29 cellular contexts compared by ENCODE assay signal in genomic region chrX:16213970-16214369, GRCh38. TPM values are rescaled to one million over a fixed set of nuclear protein-coding genes. Genes with fewer than 3 reads are reported as not detected.
"Had no signal": no experiment of that assay in that cellular context is flagged by ENCODE, and none has a peak within 500 bp of the region (broad histone marks: within the 10 kb centered on the region; RNA-seq: fewer than 3 reads in every experiment).

No MANE protein-coding gene starts in this region.

- H3K9me3 ChIP-seq: ascending aorta, esophagus squamous epithelium, gastrocnemius medialis, right lobe of liver, uterus had no signal

- H3K27me3 Mint-ChIP-seq: activated T-helper 17 cell treated with anti-CD3 and anti-CD28 coated beads, Interleukin-2, amount 50 U/mL, for 72 hours; memory B cell had no signal

- H3K27me3 ChIP-seq: ascending aorta, esophagus squamous epithelium, gastrocnemius medialis, right lobe of liver, uterus had no signal

- H3K9me3 Mint-ChIP-seq: activated naive CD4-positive, alpha-beta T cell treated with anti-CD3 and anti-CD28 coated beads, Interleukin-2, amount 50 U/mL, for 72 hours; activated T-cell treated with anti-CD3 and anti-CD28 coated beads, Interleukin-2, amount 50 U/mL, for 24 hours; activated T-helper 17 cell treated with anti-CD3 and anti-CD28 coated beads, Interleukin-2, amount 50 U/mL, for 72 hours; endodermal cell; memory B cell; nephron progenitor cell; stimulated activated naive B cell treated with anti-CD40 and anti-IgM and Interleukin-4, amounts not matched to agents 10 μg/mL and 1 μg/mL and 100 μg/mL, for 72 hours; T-helper 1 cell treated with Interleukin-12 subunit alpha and Interleukin-12 subunit beta and Interleukin-4 antibody, amounts not matched to agents 30 μg/mL and 1 μg/mL, for 36 hours; WTC11 had no signal

- H3K4me1 ChIP-seq: ascending aorta, esophagus squamous epithelium, gastrocnemius medialis, right lobe of liver, uterus had no signal

- FAIRE-seq: bronchial epithelial cell, islet of Langerhans, small intestine had no signal

- H3K4me3 ChIP-seq: ascending aorta, coronary artery, esophagus squamous epithelium, gastrocnemius medialis, right lobe of liver, uterus had no signal

- ATAC-seq: activated naive CD4-positive, alpha-beta T cell treated with anti-CD3 and anti-CD28 coated beads, Interleukin-2, amount 50 U/mL, for 72 hours; activated T-helper 17 cell treated with anti-CD3 and anti-CD28 coated beads, Interleukin-2, amount 50 U/mL, for 72 hours; gastrocnemius medialis; right lobe of liver; stimulated activated naive B cell treated with anti-CD40 and anti-IgM and Interleukin-4, amounts not matched to agents 10 μg/mL and 1 μg/mL and 100 μg/mL, for 72 hours; WTC11 had no signal

- H3K36me3 Mint-ChIP-seq: activated naive CD4-positive, alpha-beta T cell treated with anti-CD3 and anti-CD28 coated beads, Interleukin-2, amount 50 U/mL, for 72 hours; memory B cell; stimulated activated naive B cell treated with anti-CD40 and anti-IgM and Interleukin-4, amounts not matched to agents 10 μg/mL and 1 μg/mL and 100 μg/mL, for 72 hours; WTC11 had no signal

- H3K27ac ChIP-seq: ascending aorta, coronary artery, esophagus squamous epithelium, gastrocnemius medialis, right lobe of liver, uterus had no signal

- DNase-seq: activated CD4-positive, alpha-beta T cell treated with anti-CD3 and anti-CD28 coated beads, Interleukin-2, amount 50 U/mL, for 4 hours; activated CD8-positive, alpha-beta memory T cell treated with anti-CD3 and anti-CD28 coated beads for 24 hours; activated CD8-positive, alpha-beta memory T cell treated with anti-CD3 and anti-CD28 coated beads, Interleukin-2, amount 50 U/mL, for 4 hours; activated T-cell treated with anti-CD3 and anti-CD28 coated beads, Interleukin-2, amount 50 U/mL, for 24 hours; endodermal cell; esophagus squamous epithelium; gastrocnemius medialis; head of caudate nucleus; nephron progenitor cell; nucleus accumbens; right lobe of liver; small intestine; stimulated activated CD4-positive, alpha-beta T cell treated with anti-CD3 and anti-CD28 coated beads, Interleukin-15, amount 100 ng/mL, for 24 hours; stimulated activated CD8-positive, alpha-beta memory T cell treated with anti-CD3 and anti-CD28 coated beads, Interleukin-4, amount 100 ng/mL, for 48 hours; stimulated activated naive B cell treated with anti-CD40 and anti-IgM and Interleukin-4, amounts not matched to agents 10 μg/mL and 1 μg/mL and 100 μg/mL, for 72 hours; T1000; trophoblast cell; uterus had no signal

- H3K4me3 Mint-ChIP-seq: activated T-cell treated with anti-CD3 and anti-CD28 coated beads, Interleukin-2, amount 50 U/mL, for 24 hours; activated T-helper 17 cell treated with anti-CD3 and anti-CD28 coated beads, Interleukin-2, amount 50 U/mL, for 72 hours; endodermal cell; memory B cell; nephron progenitor cell; stimulated activated naive B cell treated with anti-CD40 and anti-IgM and Interleukin-4, amounts not matched to agents 10 μg/mL and 1 μg/mL and 100 μg/mL, for 72 hours; T-helper 1 cell treated with Interleukin-12 subunit alpha and Interleukin-12 subunit beta and Interleukin-4 antibody, amounts not matched to agents 30 μg/mL and 1 μg/mL, for 36 hours; WTC11 had no signal

- H3K36me3 ChIP-seq: ascending aorta, esophagus squamous epithelium, gastrocnemius medialis, right lobe of liver, uterus had no signal

- H3K4me1 Mint-ChIP-seq: activated T-helper 17 cell treated with anti-CD3 and anti-CD28 coated beads, Interleukin-2, amount 50 U/mL, for 72 hours; memory B cell; nephron progenitor cell; stimulated activated naive B cell treated with anti-CD40 and anti-IgM and Interleukin-4, amounts not matched to agents 10 μg/mL and 1 μg/mL and 100 μg/mL, for 72 hours had no signal

- H3K27ac Mint-ChIP-seq: activated naive CD4-positive, alpha-beta T cell treated with anti-CD3 and anti-CD28 coated beads, Interleukin-2, amount 50 U/mL, for 72 hours; activated T-cell treated with anti-CD3 and anti-CD28 coated beads, Interleukin-2, amount 50 U/mL, for 24 hours; activated T-helper 17 cell treated with anti-CD3 and anti-CD28 coated beads, Interleukin-2, amount 50 U/mL, for 72 hours; endodermal cell; memory B cell; nephron progenitor cell; stimulated activated naive B cell treated with anti-CD40 and anti-IgM and Interleukin-4, amounts not matched to agents 10 μg/mL and 1 μg/mL and 100 μg/mL, for 72 hours; T-helper 1 cell treated with Interleukin-12 subunit alpha and Interleukin-12 subunit beta and Interleukin-4 antibody, amounts not matched to agents 30 μg/mL and 1 μg/mL, for 36 hours had no signal

RNA-seq across cellular contexts. Expression of gene MAGEB17, which starts 46.7 kb away (rescaled TPM):
- total RNA-seq: activated naive CD4-positive, alpha-beta T cell treated with anti-CD3 and anti-CD28 coated beads, Interleukin-2, amount 50 U/mL, for 72 hours; activated T-helper 17 cell treated with anti-CD3 and anti-CD28 coated beads, Interleukin-2, amount 50 U/mL, for 72 hours; ascending aorta; bronchial epithelial cell; esophagus squamous epithelium; gastrocnemius medialis; lower leg skin; mononuclear cell; right lobe of liver; uterus had no signal
- polyA plus RNA-seq: small intestine had no signal
